ENCODE assay signal across 18 cellular contexts in genomic region chr7:154231732-154232131, GRCh38.
DNase-seq lines count a peak whose midpoint lies in the region; ATAC-seq, FAIRE-seq and TF ChIP-seq lines count a peak whose summit lies in the region.
"Had no signal": no experiment of that assay in that cellular context is flagged by ENCODE, and none has a peak within 500 bp of the region (broad histone marks: within the 10 kb centered on the region; RNA-seq: fewer than 3 reads in every experiment).

No MANE protein-coding gene starts in this region.

- H3K27ac Mint-ChIP-seq in neural crest cell (ENCODE audit: unreplicated experiment): no peak overlapping the region
- H3K27ac Mint-ChIP-seq: naive B cell had no signal

- no peaks in the 10 kb centered on the region for H3K4me1 ChIP-seq in SK-N-SH (ENCODE audit: control insufficient read depth in 1 of 2, insufficient read depth in 2 of 2, low read depth in 1 of 2, low read length in 1 of 2)
- H3K4me1 ChIP-seq: foreskin keratinocyte, stomach had no signal

- TF ChIP-seq EP300 in SK-N-SH (IDR thresholded peaks at IDR 0.05; ENCODE audit: borderline replicate concordance in 1 of 2, low read depth in 1 of 2, low read length in 1 of 2): no peak

- no peak for ATAC-seq in SK-N-SH treated with all-trans-retinoic acid at 6 μM for 48 hours
- ATAC-seq: foreskin keratinocyte, left ventricle myocardium superior had no signal

- no peak overlapping the region for H3K4me3 ChIP-seq in SK-N-SH (ENCODE audit: low read depth in 2 of 2, low read length in 1 of 2)
- H3K4me3 ChIP-seq: stomach had no signal

- CTCF ChIA-PET in SK-N-SH (lab: Yijun Ruan, JAX): no interaction called here

- H3K36me3 Mint-ChIP-seq in neural crest cell (ENCODE audit: low read depth): no peaks in the 10 kb centered on the region
- H3K36me3 Mint-ChIP-seq: naive B cell had no signal

- no peak overlapping the region for H3K9ac ChIP-seq in SK-N-SH

- no peaks in the 10 kb centered on the region for H3K27me3 ChIP-seq in SK-N-SH (ENCODE audit: insufficient read depth)
- H3K27me3 ChIP-seq: foreskin keratinocyte, stomach had no signal

- H3K4me1 Mint-ChIP-seq in neural crest cell: no peaks in the 10 kb centered on the region
- H3K4me1 Mint-ChIP-seq: naive B cell had no signal

- H3K36me3 ChIP-seq in SK-N-SH (replicated peaks in 1 of 2; ENCODE audit: control insufficient read depth in 1 of 2, insufficient read depth in 2 of 2, low read length in 1 of 2): no peaks in the 10 kb centered on the region
- H3K36me3 ChIP-seq: stomach had no signal

- no peaks in the 10 kb centered on the region for H3K79me2 ChIP-seq in SK-N-SH (ENCODE audit: insufficient read depth)

- H3K9me2 ChIP-seq in SK-N-SH: no peaks in the 10 kb centered on the region; the same call in 1 of the 2 replicates

- H3K4me3 Mint-ChIP-seq in neural crest cell: no peak overlapping the region
- H3K4me3 Mint-ChIP-seq: naive B cell had no signal

- no peak overlapping the region for H2AFZ ChIP-seq in SK-N-SH (ENCODE audit: low read depth)

- no peak for FAIRE-seq in GM19239 (lab: Jason Lieb, UNC)

- no peak for TF ChIP-seq CTCF in SK-N-SH (IDR thresholded peaks at IDR 0.05)
- TF ChIP-seq CTCF in neural crest cell (conservative IDR thresholded peaks at IDR 0.05): no peak

- WGBS in SK-N-SH (ENCODE audit: low lambda C conversion rate): 25% methylated on average over 6 of the region's 6 CpGs

- DNase-seq in SK-N-SH: no peak
- peak; percentile 1 for DNase-seq in M059J (ENCODE audit: low read depth)
- peak; percentile 4 for DNase-seq in astrocyte of the hippocampus (ENCODE audit: low read depth, low spot score)
- DNase-seq in neural crest cell (ENCODE audit: low read depth, low spot score): peak; percentile 20
- DNase-seq in GM19239 (ENCODE audit: insufficient read length, low spot score): no peak
- DNase-seq in cerebellar cortex (ENCODE audit: low spot score): no peak
- DNase-seq in NCI-H2107 treated with DMSO at 0.1 percent for 48 hours (lab: John Stamatoyannopoulos, UW; ENCODE audit: unreplicated experiment): no peak
- DNase-seq: activated effector memory CD4-positive, alpha-beta T cell treated with anti-CD3 and anti-CD28 coated beads, Interleukin-2, amount 50 U/mL, for 16 hours; DMS79 treated with DMSO at 0.1 percent for 48 hours; foreskin keratinocyte; left ventricle myocardium superior; naive B cell; NCI-H187 treated with DMSO at 0.1 percent for 48 hours; NCI-H524 treated with DMSO at 0.1 percent for 48 hours; retina; stomach had no signal

- peaks cover 3% of the 10 kb centered on the region for H3K9me3 Mint-ChIP-seq in neural crest cell

- H3F3A ChIP-seq in SK-N-SH (replicated peaks; ENCODE audit: insufficient read depth): no peaks in the 10 kb centered on the region

- peaks cover 10% of the 10 kb centered on the region; the same call in 1 of the 2 replicates for H3K9me3 ChIP-seq in SK-N-SH

- H4K20me1 ChIP-seq in SK-N-SH (ENCODE audit: insufficient read depth): no peaks in the 10 kb centered on the region

- no peak for TF ChIP-seq RAD21 in SK-N-SH (IDR thresholded peaks at IDR 0.05; ENCODE audit: low read length)

- H3K27ac ChIP-seq in SK-N-SH (ENCODE audit: low read depth in 2 of 2, low read length in 1 of 2): no peak overlapping the region
- H3K27ac ChIP-seq: C4-2B, foreskin keratinocyte, stomach had no signal

- no peak overlapping the region for H3K4me2 ChIP-seq in SK-N-SH

- peaks cover 17% of the 10 kb centered on the region for H3K27me3 Mint-ChIP-seq in neural crest cell (ENCODE audit: low read depth)
- H3K27me3 Mint-ChIP-seq: naive B cell had no signal

- POLR2A ChIA-PET in SK-N-SH (lab: Yijun Ruan, JAX): no interaction called here

TF ChIP-seq in SK-N-SH, 30 proteins besides CTCF, POLR2A, EP300 and RAD21:
- TF ChIP-seq RFX5 (IDR thresholded peaks at IDR 0.05; ENCODE audit: low read length) (no peak), RCOR1 (IDR thresholded peaks at IDR 0.05; ENCODE audit: low read length) (no peak), SIN3A (IDR thresholded peaks at IDR 0.05; ENCODE audit: borderline replicate concordance, low read depth, low read length) (no peak)
- TF ChIP-seq, protein P1, sequence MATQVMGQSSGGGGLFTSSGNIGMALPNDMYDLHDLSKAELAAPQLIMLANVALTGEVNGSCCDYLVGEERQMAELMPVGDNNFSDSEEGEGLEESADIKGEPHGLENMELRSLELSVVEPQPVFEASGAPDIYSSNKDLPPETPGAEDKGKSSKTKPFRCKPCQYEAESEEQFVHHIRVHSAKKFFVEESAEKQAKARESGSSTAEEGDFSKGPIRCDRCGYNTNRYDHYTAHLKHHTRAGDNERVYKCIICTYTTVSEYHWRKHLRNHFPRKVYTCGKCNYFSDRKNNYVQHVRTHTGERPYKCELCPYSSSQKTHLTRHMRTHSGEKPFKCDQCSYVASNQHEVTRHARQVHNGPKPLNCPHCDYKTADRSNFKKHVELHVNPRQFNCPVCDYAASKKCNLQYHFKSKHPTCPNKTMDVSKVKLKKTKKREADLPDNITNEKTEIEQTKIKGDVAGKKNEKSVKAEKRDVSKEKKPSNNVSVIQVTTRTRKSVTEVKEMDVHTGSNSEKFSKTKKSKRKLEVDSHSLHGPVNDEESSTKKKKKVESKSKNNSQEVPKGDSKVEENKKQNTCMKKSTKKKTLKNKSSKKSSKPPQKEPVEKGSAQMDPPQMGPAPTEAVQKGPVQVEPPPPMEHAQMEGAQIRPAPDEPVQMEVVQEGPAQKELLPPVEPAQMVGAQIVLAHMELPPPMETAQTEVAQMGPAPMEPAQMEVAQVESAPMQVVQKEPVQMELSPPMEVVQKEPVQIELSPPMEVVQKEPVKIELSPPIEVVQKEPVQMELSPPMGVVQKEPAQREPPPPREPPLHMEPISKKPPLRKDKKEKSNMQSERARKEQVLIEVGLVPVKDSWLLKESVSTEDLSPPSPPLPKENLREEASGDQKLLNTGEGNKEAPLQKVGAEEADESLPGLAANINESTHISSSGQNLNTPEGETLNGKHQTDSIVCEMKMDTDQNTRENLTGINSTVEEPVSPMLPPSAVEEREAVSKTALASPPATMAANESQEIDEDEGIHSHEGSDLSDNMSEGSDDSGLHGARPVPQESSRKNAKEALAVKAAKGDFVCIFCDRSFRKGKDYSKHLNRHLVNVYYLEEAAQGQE (IDR thresholded peaks at IDR 0.05; ENCODE audit: low read depth, low read length): peak; percentile 78; the same call in 1 of the 2 replicates

TF ChIP-seq in SK-N-SH treated with all-trans-retinoic acid at 6 μM for 48 hours, 23 proteins besides CTCF, POLR2A, EP300 and RAD21 (continues in another document):
- TF ChIP-seq, protein P2, sequence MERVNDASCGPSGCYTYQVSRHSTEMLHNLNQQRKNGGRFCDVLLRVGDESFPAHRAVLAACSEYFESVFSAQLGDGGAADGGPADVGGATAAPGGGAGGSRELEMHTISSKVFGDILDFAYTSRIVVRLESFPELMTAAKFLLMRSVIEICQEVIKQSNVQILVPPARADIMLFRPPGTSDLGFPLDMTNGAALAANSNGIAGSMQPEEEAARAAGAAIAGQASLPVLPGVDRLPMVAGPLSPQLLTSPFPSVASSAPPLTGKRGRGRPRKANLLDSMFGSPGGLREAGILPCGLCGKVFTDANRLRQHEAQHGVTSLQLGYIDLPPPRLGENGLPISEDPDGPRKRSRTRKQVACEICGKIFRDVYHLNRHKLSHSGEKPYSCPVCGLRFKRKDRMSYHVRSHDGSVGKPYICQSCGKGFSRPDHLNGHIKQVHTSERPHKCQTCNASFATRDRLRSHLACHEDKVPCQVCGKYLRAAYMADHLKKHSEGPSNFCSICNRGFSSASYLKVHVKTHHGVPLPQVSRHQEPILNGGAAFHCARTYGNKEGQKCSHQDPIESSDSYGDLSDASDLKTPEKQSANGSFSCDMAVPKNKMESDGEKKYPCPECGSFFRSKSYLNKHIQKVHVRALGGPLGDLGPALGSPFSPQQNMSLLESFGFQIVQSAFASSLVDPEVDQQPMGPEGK (CRISPR knock-in tag; IDR thresholded peaks at IDR 0.05; ENCODE audit: borderline replicate concordance): no peak
- TF ChIP-seq ZFP30 (CRISPR knock-in tag; IDR thresholded peaks at IDR 0.05) (no peak), OSR1 (CRISPR knock-in tag; IDR thresholded peaks at IDR 0.05) (no peak), BACH2 (CRISPR knock-in tag; IDR thresholded peaks at IDR 0.05; ENCODE audit: borderline replicate concordance) (no peak), TOX (CRISPR knock-in tag; IDR thresholded peaks at IDR 0.05; ENCODE audit: borderline replicate concordance) (no peak), ZFP3 (CRISPR knock-in tag; IDR thresholded peaks at IDR 0.05) (no peak), TCF4 (CRISPR knock-in tag; IDR thresholded peaks at IDR 0.05; ENCODE audit: borderline replicate concordance) (no peak), ZNF70 (CRISPR knock-in tag; IDR thresholded peaks at IDR 0.05) (no peak), ZNF8 (CRISPR knock-in tag; IDR thresholded peaks at IDR 0.05) (no peak), RARB (CRISPR knock-in tag; IDR thresholded peaks at IDR 0.05) (no peak)
- TF ChIP-seq, protein P3, sequence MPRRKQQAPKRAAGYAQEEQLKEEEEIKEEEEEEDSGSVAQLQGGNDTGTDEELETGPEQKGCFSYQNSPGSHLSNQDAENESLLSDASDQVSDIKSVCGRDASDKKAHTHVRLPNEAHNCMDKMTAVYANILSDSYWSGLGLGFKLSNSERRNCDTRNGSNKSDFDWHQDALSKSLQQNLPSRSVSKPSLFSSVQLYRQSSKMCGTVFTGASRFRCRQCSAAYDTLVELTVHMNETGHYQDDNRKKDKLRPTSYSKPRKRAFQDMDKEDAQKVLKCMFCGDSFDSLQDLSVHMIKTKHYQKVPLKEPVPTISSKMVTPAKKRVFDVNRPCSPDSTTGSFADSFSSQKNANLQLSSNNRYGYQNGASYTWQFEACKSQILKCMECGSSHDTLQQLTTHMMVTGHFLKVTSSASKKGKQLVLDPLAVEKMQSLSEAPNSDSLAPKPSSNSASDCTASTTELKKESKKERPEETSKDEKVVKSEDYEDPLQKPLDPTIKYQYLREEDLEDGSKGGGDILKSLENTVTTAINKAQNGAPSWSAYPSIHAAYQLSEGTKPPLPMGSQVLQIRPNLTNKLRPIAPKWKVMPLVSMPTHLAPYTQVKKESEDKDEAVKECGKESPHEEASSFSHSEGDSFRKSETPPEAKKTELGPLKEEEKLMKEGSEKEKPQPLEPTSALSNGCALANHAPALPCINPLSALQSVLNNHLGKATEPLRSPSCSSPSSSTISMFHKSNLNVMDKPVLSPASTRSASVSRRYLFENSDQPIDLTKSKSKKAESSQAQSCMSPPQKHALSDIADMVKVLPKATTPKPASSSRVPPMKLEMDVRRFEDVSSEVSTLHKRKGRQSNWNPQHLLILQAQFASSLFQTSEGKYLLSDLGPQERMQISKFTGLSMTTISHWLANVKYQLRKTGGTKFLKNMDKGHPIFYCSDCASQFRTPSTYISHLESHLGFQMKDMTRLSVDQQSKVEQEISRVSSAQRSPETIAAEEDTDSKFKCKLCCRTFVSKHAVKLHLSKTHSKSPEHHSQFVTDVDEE (CRISPR knock-in tag; IDR thresholded peaks at IDR 0.05): no peak

Comparison
In these comparisons a context has a peak if more than half of its experiments do, and no peak if none do; other contexts are left out.
1. DNase-seq: peak in M059J (single experiment), astrocyte of the hippocampus (single experiment) and neural crest cell (single experiment); none in SK-N-SH (single experiment), GM19239 (single experiment), cerebellar cortex (single experiment) and NCI-H2107 treated with DMSO at 0.1 percent for 48 hours (single experiment).